ENCODE assay signal across 10 cellular contexts in genomic region chr11:64267207-64267945, GRCh38. TPM values are rescaled to one million over a fixed set of nuclear protein-coding genes. Genes with fewer than 3 reads are reported as not detected.
DNase-seq lines count a peak whose midpoint lies in the region; ATAC-seq and TF ChIP-seq lines count a peak whose summit lies in the region.
"Had no signal": no experiment of that assay in that cellular context is flagged by ENCODE, and none has a peak within 500 bp of the region (broad histone marks: within the 10 kb centered on the region; RNA-seq: fewer than 3 reads in every experiment).

No MANE protein-coding gene starts in this region.

- no peak for ATAC-seq in Right ventricle myocardium inferior
- ATAC-seq in central memory CD8-positive, alpha-beta T cell (replicated peaks; ENCODE audit: extremely low read depth, poor library complexity, severe bottlenecking), result no peak
- ATAC-seq in naive thymus-derived CD4-positive, alpha-beta T cell, result no peak

- no peaks in the 10 kb centered on the region for H3K27me3 Mint-ChIP-seq in central memory CD8-positive, alpha-beta T cell
- no peaks in the 10 kb centered on the region for H3K27me3 Mint-ChIP-seq in naive thymus-derived CD4-positive, alpha-beta T cell

- H3K27ac ChIP-seq in left ventricle myocardium inferior (replicated peaks) (peak overlapping the region; percentile 98), vagina (peak overlapping the region; percentile 98)
- H3K27ac ChIP-seq in naive thymus-derived CD4-positive, alpha-beta T cell (ENCODE audit: low read depth, low read length), result peak overlapping the region; percentile 95

- DNase-seq in left ventricle myocardium inferior (no peak), Right ventricle myocardium inferior (ENCODE audit: missing footprints) (no peak), vagina (ENCODE audit: extremely low spot score in 2 of 2) (no peak), HUDEP-2 (lab: John Stamatoyannopoulos, UW; ENCODE audit: unreplicated experiment in 76 of 76) (no peak), lower leg skin (ENCODE audit: low spot score in 2 of 2) (no peak)
- no peak for DNase-seq in central memory CD8-positive, alpha-beta T cell (ENCODE audit: low spot score in 2 of 2)
- DNase-seq in naive thymus-derived CD4-positive, alpha-beta T cell, result no peak
- DNase-seq in activated effector memory CD4-positive, alpha-beta T cell treated with anti-CD3 and anti-CD28 coated beads, Interleukin-2, amount 50 U/mL, for 16 hours, result no peak
- DNase-seq: NCI-H146; stimulated activated CD4-positive, alpha-beta T cell treated with anti-CD3 and anti-CD28 coated beads, Interleukin-12 subunit alpha, Interleukin-12 subunit beta, amount 100 ng/mL, for 4 hours had no signal

- H3K4me3 Mint-ChIP-seq in central memory CD8-positive, alpha-beta T cell, result peak overlapping the region; percentile 13
- H3K4me3 Mint-ChIP-seq in naive thymus-derived CD4-positive, alpha-beta T cell, result peak overlapping the region in 4 of 10 donors; percentile 27 to 100 (median 96)

- TF ChIP-seq CTCF in left ventricle myocardium inferior (IDR thresholded peaks at IDR 0.05; ENCODE audit: borderline replicate concordance) (no peak), vagina (IDR thresholded peaks at IDR 0.05) (no peak), lower leg skin (IDR thresholded peaks at IDR 0.05) (no peak)

- CTCF ChIA-PET in naive thymus-derived CD4-positive, alpha-beta T cell (lab: Charles Lee), result interaction anchor here (0.6 to 5.8 kb wide), 2 partner anchors 50 to 62 kb away, joined by 3 to 66 read pairs; partner anchors contain the start of genes FERMT3, PRDX5 and TRMT112

- 42 to 55% methylated on average over 16 to 27 of the region's 27 CpGs for WGBS in lower leg skin, 2 donors

- no peak for TF ChIP-seq POLR2A in vagina (IDR thresholded peaks at IDR 0.05)
- no peak for TF ChIP-seq POLR2A in lower leg skin (IDR thresholded peaks at IDR 0.05)

- H3K9me3 Mint-ChIP-seq in central memory CD8-positive, alpha-beta T cell, result no peaks in the 10 kb centered on the region
- peaks cover 0 to 15% (median 0%) of the 10 kb centered on the region in 11 donors for H3K9me3 Mint-ChIP-seq in naive thymus-derived CD4-positive, alpha-beta T cell

- POLR2A ChIA-PET in naive thymus-derived CD4-positive, alpha-beta T cell (lab: Charles Lee), result interaction anchor here (0.6 to 7.0 kb wide), 5 partner anchors 21 to 1622 kb away, joined by 3 to 154 read pairs (median 4); partner anchors contain the start of genes CATSPERZ, ESRRA, FKBP2 and NUDT22

- intact Hi-C loops in left ventricle myocardium inferior (cut with micrococcal nuclease), result no loop called here
- intact Hi-C loops in Right ventricle myocardium inferior (cut with DNase I), result no loop called here
- intact Hi-C loops in naive thymus-derived CD4-positive, alpha-beta T cell (cut with micrococcal nuclease), result no loop called here
- intact Hi-C loops in vagina (cut with DNase I), result no loop called here
- intact Hi-C loops in lower leg skin (cut with DNase I; ENCODE audit: low total_unique reads), result no loop called here

- peaks cover 27% of the 10 kb centered on the region for H3K36me3 Mint-ChIP-seq in central memory CD8-positive, alpha-beta T cell (ENCODE audit: insufficient read depth)
- H3K36me3 Mint-ChIP-seq in naive thymus-derived CD4-positive, alpha-beta T cell, result peaks cover 0 to 8% (median 0%) of the 10 kb centered on the region in 5 donors

- H3K9me3 ChIP-seq in left ventricle myocardium inferior (replicated peaks) (no peaks in the 10 kb centered on the region), vagina (no peaks in the 10 kb centered on the region)
- no peaks in the 10 kb centered on the region for H3K9me3 ChIP-seq in naive thymus-derived CD4-positive, alpha-beta T cell (ENCODE audit: control insufficient read depth in 2 of 3, low read length in 3 of 3)

- H3K36me3 ChIP-seq in left ventricle myocardium inferior (peaks cover 41% of the 10 kb centered on the region), vagina (peaks cover 0 to 38% of the 10 kb centered on the region in 2 donors)
- H3K36me3 ChIP-seq in naive thymus-derived CD4-positive, alpha-beta T cell (ENCODE audit: control insufficient read depth in 2 of 3, insufficient read depth in 3 of 3, low read length in 3 of 3), result peaks cover 0 to 11% (median 0%) of the 10 kb centered on the region in 3 experiments

- H3K4me3 ChIP-seq in left ventricle myocardium inferior (peak overlapping the region; percentile 85), vagina (no peak overlapping the region), lower leg skin (ENCODE audit: low read depth, poor library complexity, severe bottlenecking) (no peak overlapping the region)
- no peak overlapping the region for H3K4me3 ChIP-seq in naive thymus-derived CD4-positive, alpha-beta T cell (ENCODE audit: low read length)

- H3K4me1 ChIP-seq in left ventricle myocardium inferior, result peaks cover 49% of the 10 kb centered on the region
- H3K4me1 ChIP-seq in naive thymus-derived CD4-positive, alpha-beta T cell (ENCODE audit: control insufficient read depth in 2 of 2, insufficient read depth in 2 of 2, low read length in 2 of 2), result peaks cover 8 to 10% of the 10 kb centered on the region in 2 donors
- peaks cover 31% of the 10 kb centered on the region for H3K4me1 ChIP-seq in vagina

- H3K27ac Mint-ChIP-seq in central memory CD8-positive, alpha-beta T cell (ENCODE audit: low read depth), result no peak overlapping the region
- peak overlapping the region in 6 of 9 donors; percentile 36 to 98 (median 87) for H3K27ac Mint-ChIP-seq in naive thymus-derived CD4-positive, alpha-beta T cell

- H3K27me3 ChIP-seq in left ventricle myocardium inferior (ENCODE audit: low read depth) (no peaks in the 10 kb centered on the region), vagina (no peaks in the 10 kb centered on the region)
- H3K27me3 ChIP-seq in naive thymus-derived CD4-positive, alpha-beta T cell (ENCODE audit: control insufficient read depth in 2 of 2, insufficient read depth in 2 of 2, low read length in 2 of 2), result no peaks in the 10 kb centered on the region

- peaks cover 32% of the 10 kb centered on the region for H3K4me1 Mint-ChIP-seq in central memory CD8-positive, alpha-beta T cell
- H3K4me1 Mint-ChIP-seq in naive thymus-derived CD4-positive, alpha-beta T cell, result peaks cover 8 to 28% (median 24%) of the 10 kb centered on the region in 7 donors

RNA-seq across cellular contexts. Expression of gene PLCB3, which starts 16.0 kb away (rescaled TPM):
- total RNA-seq in left ventricle myocardium inferior, result 10.0 TPM
- total RNA-seq in Right ventricle myocardium inferior, result 10.9 TPM
- total RNA-seq in naive thymus-derived CD4-positive, alpha-beta T cell, result 10 to 100 TPM in 2 of 5 experiments, 1 to 10 TPM in 3; 3.3 to 12.1 (median 8.1) TPM
- under 1 TPM; 0.19 to 0.81 TPM for polyA plus RNA-seq in naive thymus-derived CD4-positive, alpha-beta T cell
- total RNA-seq in vagina, result 33.1 TPM
- total RNA-seq in lower leg skin, result 10 to 100 TPM; 30.5 to 38.4 (median 37.4) TPM

RNA-seq across cellular contexts. Expression of gene BAD, which starts 17.1 kb away (rescaled TPM):
- total RNA-seq in left ventricle myocardium inferior (56.3 TPM), Right ventricle myocardium inferior (89.1 TPM), vagina (83.5 TPM), lower leg skin (10 to 100 TPM; 65.9 to 99.7 (median 89.4) TPM)
- total RNA-seq in naive thymus-derived CD4-positive, alpha-beta T cell, result 10 to 100 TPM; 17.5 to 41.1 (median 22.7) TPM
- 10 to 100 TPM; 40.3 TPM for polyA plus RNA-seq in naive thymus-derived CD4-positive, alpha-beta T cell

RNA-seq across cellular contexts. Expression of gene GPR137, which starts 18.3 kb away (rescaled TPM):
- 28.4 TPM for total RNA-seq in left ventricle myocardium inferior
- total RNA-seq in Right ventricle myocardium inferior, result 28.6 TPM
- 10 to 100 TPM; 25.2 to 45.9 (median 34.3) TPM for total RNA-seq in naive thymus-derived CD4-positive, alpha-beta T cell
- 1 to 10 TPM; 4.9 to 5.4 TPM for polyA plus RNA-seq in naive thymus-derived CD4-positive, alpha-beta T cell
- total RNA-seq in vagina, result 20.6 TPM
- total RNA-seq in lower leg skin, result 10 to 100 TPM; 12.2 to 31.6 (median 30.4) TPM

RNA-seq across cellular contexts. Expression of gene PPP1R14B, which starts 20.6 kb away (rescaled TPM):
- total RNA-seq in left ventricle myocardium inferior (102 TPM), Right ventricle myocardium inferior (129 TPM), vagina (85.2 TPM), lower leg skin (100 to 1,000 TPM; 178 to 230 (median 203) TPM)
- total RNA-seq in naive thymus-derived CD4-positive, alpha-beta T cell, result 100 to 1,000 TPM in 1 of 5 experiments, 10 to 100 TPM in 4; 20.1 to 116 (median 26.0) TPM
- 10 to 100 TPM; 23.9 to 29.5 TPM for polyA plus RNA-seq in naive thymus-derived CD4-positive, alpha-beta T cell

RNA-seq across cellular contexts. Expression of gene KCNK4, which starts 23.7 kb away (rescaled TPM):
- total RNA-seq in left ventricle myocardium inferior (not detected), Right ventricle myocardium inferior (not detected), vagina (0.98 TPM), lower leg skin (not detected)
- under 1 TPM in 1 of 5 experiments, not detected in 4; 0.42 TPM for total RNA-seq in naive thymus-derived CD4-positive, alpha-beta T cell
- not detected for polyA plus RNA-seq in naive thymus-derived CD4-positive, alpha-beta T cell
